Comparison of ENCODE assay signal across 17 cellular contexts in genomic region chr5:124669300-124669648, GRCh38.
"Had no signal": no experiment of that assay in that cellular context is flagged by ENCODE, and none has a peak within 500 bp of the region (broad histone marks: within the 10 kb centered on the region; RNA-seq: fewer than 3 reads in every experiment).

No MANE protein-coding gene starts in this region.

- H3K9me3 Mint-ChIP-seq: activated CD4-positive, alpha-beta memory T cell treated with anti-CD3 and anti-CD28 coated beads for 36 hours; endodermal cell; naive B cell had no signal

- H3K9me3 ChIP-seq: ovary, transverse colon had no signal

- DNase-seq: activated CD4-positive, alpha-beta memory T cell treated with anti-CD3 and anti-CD28 coated beads for 36 hours; activated CD4-positive, alpha-beta T cell treated with anti-CD3 and anti-CD28 coated beads for 4 hours; activated CD8-positive, alpha-beta memory T cell treated with anti-CD3 and anti-CD28 coated beads, Interleukin-2, amount 10 ng/mL, durations not matched to agents 7 days and 5 days; endodermal cell; foreskin keratinocyte; glutamatergic neuron; mammary epithelial cell; naive B cell; ovary; stimulated activated CD4-positive, alpha-beta T cell treated with anti-CD3 and anti-CD28 coated beads, Interleukin-12 subunit alpha, Interleukin-12 subunit beta, amount 100 ng/mL, for 4 hours; stimulated activated CD4-positive, alpha-beta T cell treated with anti-CD3 and anti-CD28 coated beads, Interleukin-1b, Interleukin-23, amount 100 ng/mL, for 48 hours; stimulated activated naive CD8-positive, alpha-beta T cell treated with anti-CD3 and anti-CD28 coated beads, Interleukin-15, Interleukin-2, amounts not matched to agents 100 U/mL and 50 U/mL, for 24 hours; transverse colon had no signal

- H3K4me3 Mint-ChIP-seq: activated CD4-positive, alpha-beta memory T cell treated with anti-CD3 and anti-CD28 coated beads for 36 hours; activated CD8-positive, alpha-beta memory T cell treated with anti-CD3 and anti-CD28 coated beads, Interleukin-2, amount 10 ng/mL, durations not matched to agents 7 days and 5 days; activated naive CD8-positive, alpha-beta T cell; endodermal cell; naive B cell had no signal

- H3K4me3 ChIP-seq: ovary, transverse colon had no signal

- H3K27me3 ChIP-seq: foreskin keratinocyte, ovary, transverse colon had no signal

- H3K27ac ChIP-seq: epithelial cell of prostate, foreskin keratinocyte, ovary had no signal

- FAIRE-seq: colon, keratinocyte had no signal

- ATAC-seq: activated CD8-positive, alpha-beta memory T cell treated with anti-CD3 and anti-CD28 coated beads, Interleukin-2, amount 10 ng/mL, durations not matched to agents 7 days and 5 days; foreskin keratinocyte; stimulated activated naive CD8-positive, alpha-beta T cell treated with anti-CD3 and anti-CD28 coated beads, Interleukin-15, Interleukin-2, amounts not matched to agents 100 U/mL and 50 U/mL, for 24 hours had no signal

- H3K27me3 Mint-ChIP-seq: activated CD4-positive, alpha-beta memory T cell treated with anti-CD3 and anti-CD28 coated beads for 36 hours; activated CD8-positive, alpha-beta memory T cell treated with anti-CD3 and anti-CD28 coated beads, Interleukin-2, amount 10 ng/mL, durations not matched to agents 7 days and 5 days had no signal

- H3K36me3 ChIP-seq: ovary, transverse colon had no signal

- H3K4me1 Mint-ChIP-seq: activated CD8-positive, alpha-beta memory T cell treated with anti-CD3 and anti-CD28 coated beads, Interleukin-2, amount 10 ng/mL, durations not matched to agents 7 days and 5 days had no signal

- H3K36me3 Mint-ChIP-seq: activated CD4-positive, alpha-beta memory T cell treated with anti-CD3 and anti-CD28 coated beads for 36 hours; activated CD8-positive, alpha-beta memory T cell treated with anti-CD3 and anti-CD28 coated beads, Interleukin-2, amount 10 ng/mL, durations not matched to agents 7 days and 5 days; activated naive CD8-positive, alpha-beta T cell; naive B cell had no signal

- H3K27ac Mint-ChIP-seq: activated CD4-positive, alpha-beta memory T cell treated with anti-CD3 and anti-CD28 coated beads for 36 hours; activated CD8-positive, alpha-beta memory T cell treated with anti-CD3 and anti-CD28 coated beads, Interleukin-2, amount 10 ng/mL, durations not matched to agents 7 days and 5 days; activated naive CD8-positive, alpha-beta T cell had no signal
